ENCODE assay signal across 16 cellular contexts in the genomic region with DNA sequence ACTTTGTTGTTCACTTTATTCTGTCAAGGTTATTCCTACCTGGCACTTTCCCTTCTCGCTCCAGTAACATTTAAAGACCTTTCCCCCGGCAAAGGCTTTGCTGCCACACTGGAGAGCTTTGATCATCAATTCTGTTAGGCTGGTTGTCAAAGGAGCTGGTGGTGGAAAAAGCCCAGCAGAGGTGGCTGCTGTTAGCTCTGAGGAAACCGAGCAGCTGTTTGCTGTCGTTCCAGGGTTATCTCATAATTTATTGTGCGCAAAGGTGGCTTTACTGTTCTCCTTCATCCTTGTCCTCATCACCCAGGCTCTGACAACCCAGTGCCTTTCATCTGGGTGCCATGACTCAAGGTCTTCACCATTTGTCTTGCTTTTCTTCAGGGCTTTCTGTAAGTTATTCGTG. TPM values are rescaled to one million over a fixed set of nuclear protein-coding genes. Genes with fewer than 3 reads are reported as not detected.
DNase-seq lines count a peak whose midpoint lies in the region; ATAC-seq and TF ChIP-seq lines count a peak whose summit lies in the region.
"Had no signal": no experiment of that assay in that cellular context is flagged by ENCODE, and none has a peak within 500 bp of the region (broad histone marks: within the 10 kb centered on the region; RNA-seq: fewer than 3 reads in every experiment).

No MANE protein-coding gene starts in this region.

- H3K27me3 Mint-ChIP-seq in nephron (ENCODE audit: low read depth) = peaks cover 13% of the 10 kb centered on the region

- intact Hi-C loops in vagina (cut with DNase I) = no loop called here

- H3K9ac ChIP-seq in endocrine pancreas (ENCODE audit: control insufficient read depth, insufficient read depth, low read length) = no peak overlapping the region
- H3K9ac ChIP-seq: BLaER1 treated with 17β-estradiol and CSF1 and Interleukin-3, amounts not matched to agents 10 nM and 100 nM had no signal

- TF ChIP-seq CTCF in nephron (IDR thresholded peaks at IDR 0.05; ENCODE audit: unreplicated experiment in 3 of 3) (no peak), vagina (IDR thresholded peaks at IDR 0.05) (no peak)

- ATAC-seq in HG03097 (IDR thresholded peaks at IDR 0.05; ENCODE audit: low FRiP score, unreplicated experiment) = no peak

- no peaks in the 10 kb centered on the region for H3K36me3 ChIP-seq in endocrine pancreas (ENCODE audit: control insufficient read depth, insufficient read depth, low read length)
- no peaks in the 10 kb centered on the region for H3K36me3 ChIP-seq in vagina
- H3K36me3 ChIP-seq: BLaER1 treated with 17β-estradiol and CSF1 and Interleukin-3, amounts not matched to agents 10 nM and 100 nM; SJCRH30 had no signal

- H3K4me1 Mint-ChIP-seq in nephron = peaks cover 23% of the 10 kb centered on the region

- H3K4me3 Mint-ChIP-seq in nephron = peak overlapping the region in 2 of 3 experiments; percentile 32

- no peaks in the 10 kb centered on the region for H3K36me3 Mint-ChIP-seq in nephron (ENCODE audit: low read depth)

- peaks cover 7% of the 10 kb centered on the region for H3K9me3 Mint-ChIP-seq in nephron

- no peaks in the 10 kb centered on the region for H3K27me3 ChIP-seq in endocrine pancreas (ENCODE audit: control insufficient read depth, insufficient read depth, low read length)
- no peaks in the 10 kb centered on the region for H3K27me3 ChIP-seq in vagina
- H3K27me3 ChIP-seq: BLaER1 treated with 17β-estradiol and CSF1 and Interleukin-3, amounts not matched to agents 10 nM and 100 nM; SJCRH30 had no signal

- H3K27ac Mint-ChIP-seq in nephron = peak overlapping the region; percentile 84 to 92 (median 84)

- no peaks in the 10 kb centered on the region for H3K9me3 ChIP-seq in endocrine pancreas (ENCODE audit: control insufficient read depth, low read length)
- H3K9me3 ChIP-seq in vagina = no peaks in the 10 kb centered on the region
- H3K9me3 ChIP-seq: SJCRH30 had no signal

- peak overlapping the region; percentile 58 for H3K27ac ChIP-seq in vagina
- H3K27ac ChIP-seq: BLaER1 treated with 17β-estradiol and CSF1 and Interleukin-3, amounts not matched to agents 10 nM and 100 nM; RWPE1; SJCRH30 had no signal

- H3K4me1 ChIP-seq in endocrine pancreas (ENCODE audit: control insufficient read depth, insufficient read depth, low read length) = no peaks in the 10 kb centered on the region
- peaks cover 5% of the 10 kb centered on the region for H3K4me1 ChIP-seq in vagina

- DNase-seq in NCI-H510A treated with DMSO at 0.1 percent for 48 hours (lab: John Stamatoyannopoulos, UW) (peak; percentile 17), NCI-H510A (lab: John Stamatoyannopoulos, UW) (no peak), vagina (ENCODE audit: extremely low spot score in 2 of 2) (no peak), NOMO-1 (lab: John Stamatoyannopoulos, UW; ENCODE audit: unreplicated experiment in 2 of 2) (no peak)
- no peak for DNase-seq in effector CD8-positive, alpha-beta T cell (lab: John Stamatoyannopoulos, UW)
- DNase-seq: 8988T, DMS 273 treated with DMSO at 0.1 percent for 48 hours, H7, NCI-H1417 treated with DMSO at 0.1 percent for 48 hours, NCI-H2081, SJCRH30 had no signal

- TF ChIP-seq POLR2A in vagina (IDR thresholded peaks at IDR 0.05) = no peak

- H3K4me3 ChIP-seq in endocrine pancreas (ENCODE audit: control insufficient read depth, insufficient read depth, low read length) (peak overlapping the region; percentile 40), vagina (no peak overlapping the region)
- H3K4me3 ChIP-seq: BLaER1 treated with 17β-estradiol and CSF1 and Interleukin-3, amounts not matched to agents 10 nM and 100 nM; SJCRH30 had no signal

RNA-seq across cellular contexts. Expression of gene CRADD, which starts 38.2 kb away (rescaled TPM):
- 40.8 TPM for total RNA-seq in vagina
